14 cellular contexts compared by ENCODE assay signal in the genomic region with DNA sequence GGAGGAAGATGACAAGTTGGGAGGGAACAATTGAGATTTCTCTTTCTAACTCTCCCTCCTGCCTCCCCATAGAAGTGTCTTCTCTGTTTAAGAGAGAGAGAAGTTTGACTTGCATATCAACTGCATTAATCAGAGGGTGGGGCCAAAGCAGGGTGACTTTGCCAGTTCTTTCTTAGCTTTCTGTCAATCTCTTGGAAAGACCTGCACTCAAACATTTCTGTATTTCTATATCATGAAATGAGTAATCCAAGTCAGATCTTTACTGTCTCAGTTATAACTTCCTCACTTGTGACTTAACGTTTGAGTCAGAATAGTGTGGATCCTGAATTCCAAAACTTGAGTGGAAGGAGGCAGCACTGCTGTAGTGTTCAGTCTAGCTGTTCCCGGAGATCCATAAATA.
DNase-seq lines count a peak whose midpoint lies in the region; ATAC-seq, FAIRE-seq and TF ChIP-seq lines count a peak whose summit lies in the region.
"Had no signal": no experiment of that assay in that cellular context is flagged by ENCODE, and none has a peak within 500 bp of the region (broad histone marks: within the 10 kb centered on the region; RNA-seq: fewer than 3 reads in every experiment).

No MANE protein-coding gene starts in this region.

- no peak overlapping the region for H3K27ac Mint-ChIP-seq in activated T-helper 1 cell treated with anti-CD3 and anti-CD28 coated beads, Interleukin-12 subunit alpha, Interleukin-12 subunit beta, Interleukin-2, Interleukin-4 antibody, amounts not matched to agents 30 ng/mL and 10 ng/mL and 1 ng/mL, durations not matched to agents 14 hours and 24 hours and 36 hours
- H3K27ac Mint-ChIP-seq: CD4-positive, alpha-beta memory T cell; stimulated activated naive CD8-positive, alpha-beta T cell treated with anti-CD3 and anti-CD28 coated beads, Interleukin-15, Interleukin-2, amounts not matched to agents 100 ng/mL and 50 ng/mL, for 24 hours; T-cell had no signal

- no peaks in the 10 kb centered on the region for H3K36me3 Mint-ChIP-seq in activated T-helper 1 cell treated with anti-CD3 and anti-CD28 coated beads, Interleukin-12 subunit alpha, Interleukin-12 subunit beta, Interleukin-2, Interleukin-4 antibody, amounts not matched to agents 30 ng/mL and 10 ng/mL and 1 ng/mL, durations not matched to agents 14 hours and 24 hours and 36 hours (ENCODE audit: low read depth)
- H3K36me3 Mint-ChIP-seq: CD4-positive, alpha-beta memory T cell; T-cell had no signal

- no peaks in the 10 kb centered on the region for H3K4me1 Mint-ChIP-seq in activated T-helper 1 cell treated with anti-CD3 and anti-CD28 coated beads, Interleukin-12 subunit alpha, Interleukin-12 subunit beta, Interleukin-2, Interleukin-4 antibody, amounts not matched to agents 30 ng/mL and 10 ng/mL and 1 ng/mL, durations not matched to agents 14 hours and 24 hours and 36 hours (ENCODE audit: low read depth)
- H3K4me1 Mint-ChIP-seq: CD4-positive, alpha-beta memory T cell; T-cell had no signal

- peak overlapping the region; percentile 63 for H3K27ac ChIP-seq in osteoblast (ENCODE audit: low read depth, low read length)
- H3K27ac ChIP-seq in pancreas = no peak overlapping the region
- H3K27ac ChIP-seq: right atrium auricular region had no signal

- no peaks in the 10 kb centered on the region for H4K20me1 ChIP-seq in osteoblast (ENCODE audit: insufficient read depth, low read length)

- H3K9me3 ChIP-seq in osteoblast (ENCODE audit: low read depth, low read length) = no peaks in the 10 kb centered on the region
- no peaks in the 10 kb centered on the region for H3K9me3 ChIP-seq in pancreas
- H3K9me3 ChIP-seq: right atrium auricular region had no signal

- DNase-seq in EL = peak; percentile 90
- DNase-seq in RCC 7860 (ENCODE audit: low spot score) = peak; percentile 77
- DNase-seq in dermis blood vessel endothelial cell = peak; percentile 35
- peak; percentile 82 for DNase-seq in osteoblast (ENCODE audit: insufficient read length, low spot score, missing footprints)
- no peak for DNase-seq in activated T-helper 1 cell treated with anti-CD3 and anti-CD28 coated beads, Interleukin-12 subunit alpha, Interleukin-12 subunit beta, Interleukin-2, Interleukin-4 antibody, amounts not matched to agents 30 ng/mL and 10 ng/mL and 1 ng/mL, durations not matched to agents 14 hours and 24 hours and 36 hours (ENCODE audit: low spot score)
- no peak for DNase-seq in pancreas
- DNase-seq in NOMO-1 (lab: John Stamatoyannopoulos, UW; ENCODE audit: unreplicated experiment in 2 of 2) = no peak
- no peak for DNase-seq in DMS153 treated with DMSO at 0.1 percent for 48 hours (lab: John Stamatoyannopoulos, UW; ENCODE audit: unreplicated experiment)
- DNase-seq: activated effector memory CD4-positive, alpha-beta T cell treated with anti-CD3 and anti-CD28 coated beads, Interleukin-2, amount 50 U/mL, for 16 hours; CD4-positive, alpha-beta memory T cell; NCI-H2107; T-cell had no signal

- no peaks in the 10 kb centered on the region for H3K79me2 ChIP-seq in osteoblast (ENCODE audit: insufficient read depth, low read length)

- H3K4me3 Mint-ChIP-seq in activated T-helper 1 cell treated with anti-CD3 and anti-CD28 coated beads, Interleukin-12 subunit alpha, Interleukin-12 subunit beta, Interleukin-2, Interleukin-4 antibody, amounts not matched to agents 30 ng/mL and 10 ng/mL and 1 ng/mL, durations not matched to agents 14 hours and 24 hours and 36 hours = no peak overlapping the region
- H3K4me3 Mint-ChIP-seq: CD4-positive, alpha-beta memory T cell; stimulated activated naive CD8-positive, alpha-beta T cell treated with anti-CD3 and anti-CD28 coated beads, Interleukin-15, Interleukin-2, amounts not matched to agents 100 ng/mL and 50 ng/mL, for 24 hours; T-cell had no signal

- peak overlapping the region; percentile 33 for H3K4me2 ChIP-seq in osteoblast (ENCODE audit: insufficient read depth, low read length)

- FAIRE-seq in RCC 7860 (lab: Jason Lieb, UNC) = peak; percentile 87
- no peak for FAIRE-seq in pancreas (lab: Jason Lieb, UNC)

- H3K4me1 ChIP-seq in osteoblast (ENCODE audit: insufficient read depth, low read length) = peaks cover 31% of the 10 kb centered on the region
- no peaks in the 10 kb centered on the region for H3K4me1 ChIP-seq in pancreas
- H3K4me1 ChIP-seq: right atrium auricular region had no signal

- WGBS in pancreas, 2 donors = 59 to 60% methylated on average over 2 of the region's 2 CpGs

- intact Hi-C loops in activated T-helper 1 cell treated with anti-CD3 and anti-CD28 coated beads, Interleukin-12 subunit alpha, Interleukin-12 subunit beta, Interleukin-2, Interleukin-4 antibody, amounts not matched to agents 30 ng/mL and 10 ng/mL and 1 ng/mL, durations not matched to agents 14 hours and 24 hours and 36 hours (cut with micrococcal nuclease) = no loop called here
- intact Hi-C loops in pancreas (cut with DNase I) = no loop called here

- H3K36me3 ChIP-seq in osteoblast (ENCODE audit: insufficient read depth, low read length) = no peaks in the 10 kb centered on the region
- no peaks in the 10 kb centered on the region for H3K36me3 ChIP-seq in pancreas
- H3K36me3 ChIP-seq: right atrium auricular region had no signal

- ATAC-seq in pancreas = no peak
- ATAC-seq: T-cell had no signal

- no peaks in the 10 kb centered on the region for H3K9me3 Mint-ChIP-seq in activated T-helper 1 cell treated with anti-CD3 and anti-CD28 coated beads, Interleukin-12 subunit alpha, Interleukin-12 subunit beta, Interleukin-2, Interleukin-4 antibody, amounts not matched to agents 30 ng/mL and 10 ng/mL and 1 ng/mL, durations not matched to agents 14 hours and 24 hours and 36 hours
- H3K9me3 Mint-ChIP-seq: stimulated activated naive CD8-positive, alpha-beta T cell treated with anti-CD3 and anti-CD28 coated beads, Interleukin-15, Interleukin-2, amounts not matched to agents 100 ng/mL and 50 ng/mL, for 24 hours; T-cell had no signal

- no peaks in the 10 kb centered on the region for H3K27me3 Mint-ChIP-seq in activated T-helper 1 cell treated with anti-CD3 and anti-CD28 coated beads, Interleukin-12 subunit alpha, Interleukin-12 subunit beta, Interleukin-2, Interleukin-4 antibody, amounts not matched to agents 30 ng/mL and 10 ng/mL and 1 ng/mL, durations not matched to agents 14 hours and 24 hours and 36 hours (ENCODE audit: insufficient read depth)
- H3K27me3 Mint-ChIP-seq: CD4-positive, alpha-beta memory T cell; stimulated activated naive CD8-positive, alpha-beta T cell treated with anti-CD3 and anti-CD28 coated beads, Interleukin-15, Interleukin-2, amounts not matched to agents 100 ng/mL and 50 ng/mL, for 24 hours had no signal

- H3K4me3 ChIP-seq in osteoblast (ENCODE audit: insufficient read depth, low read length) = no peak overlapping the region
- H3K4me3 ChIP-seq in pancreas = no peak overlapping the region
- H3K4me3 ChIP-seq: right atrium auricular region had no signal

- H3K27me3 ChIP-seq in osteoblast (ENCODE audit: insufficient read depth, low read length) = no peaks in the 10 kb centered on the region
- H3K27me3 ChIP-seq in pancreas = no peaks in the 10 kb centered on the region
- H3K27me3 ChIP-seq: right atrium auricular region had no signal

- no peak for TF ChIP-seq CTCF in osteoblast (IDR thresholded peaks at IDR 0.05; ENCODE audit: extremely low read depth, low read depth, low read length)
- TF ChIP-seq CTCF in pancreas (IDR thresholded peaks at IDR 0.05) = no peak

- H2AFZ ChIP-seq in osteoblast (ENCODE audit: low read length) = peak overlapping the region; percentile 57

Comparison
In these comparisons a context has a peak if more than half of its experiments do, and no peak if none do; other contexts are left out.
1. DNase-seq: peak in EL (single experiment), RCC 7860 (single experiment), dermis blood vessel endothelial cell (single experiment) and osteoblast (single experiment); none in activated T-helper 1 cell treated with anti-CD3 and anti-CD28 coated beads, Interleukin-12 subunit alpha, Interleukin-12 subunit beta, Interleukin-2, Interleukin-4 antibody, amounts not matched to agents 30 ng/mL and 10 ng/mL and 1 ng/mL, durations not matched to agents 14 hours and 24 hours and 36 hours (single experiment), pancreas (0 of 6), NOMO-1 (0 of 2) and DMS153 treated with DMSO at 0.1 percent for 48 hours (single experiment).